ENCODE assay signal across 19 cellular contexts in genomic region chr11:86674965-86675364, GRCh38. TPM values are rescaled to one million over a fixed set of nuclear protein-coding genes. Genes with fewer than 3 reads are reported as not detected.
A peak's percentile ranks its signal among the peaks of the same experiment; 100 is the strongest.
DNase-seq lines count a peak whose midpoint lies in the region; ATAC-seq and TF ChIP-seq lines count a peak whose summit lies in the region.
"Had no signal": no experiment of that assay in that cellular context is flagged by ENCODE, and none has a peak within 500 bp of the region (broad histone marks: within the 10 kb centered on the region; RNA-seq: fewer than 3 reads in every experiment).

No MANE protein-coding gene starts in this region.

- H3K79me2 ChIP-seq in Loucy (ENCODE audit: insufficient read depth, low read length) (peaks cover 16% of the 10 kb centered on the region), PC-3 (ENCODE audit: low read length) (peaks cover 27% of the 10 kb centered on the region)

- H3K4me3 ChIP-seq in Loucy (ENCODE audit: low read length, poor library complexity, severe bottlenecking) (peak overlapping the region; percentile 21), PC-3 (ENCODE audit: low read length) (no peak overlapping the region), transverse colon (no peak overlapping the region)
- H3K4me3 ChIP-seq: left ventricle myocardium inferior, Peyer's patch, thyroid gland had no signal

- no peaks in the 10 kb centered on the region for H4K20me1 ChIP-seq in Loucy (ENCODE audit: insufficient read depth, low read length, poor library complexity, severe bottlenecking)
- no peaks in the 10 kb centered on the region for H4K20me1 ChIP-seq in PC-3 (ENCODE audit: low read length)

- 41 to 44% methylated on average over 2 of the region's 2 CpGs for WGBS in transverse colon (ENCODE audit: low coverage in 1 of 2), 2 donors

- peak overlapping the region; percentile 45 for H3K9ac ChIP-seq in Loucy (ENCODE audit: low read depth, low read length, poor library complexity, severe bottlenecking)
- H3K9ac ChIP-seq in PC-3 (ENCODE audit: low read length), result no peak overlapping the region

- H3K9me3 ChIP-seq in Loucy (ENCODE audit: insufficient read depth, low read depth, low read length), result no peaks in the 10 kb centered on the region
- no peaks in the 10 kb centered on the region for H3K9me3 ChIP-seq in PC-3 (ENCODE audit: low read length)
- H3K9me3 ChIP-seq in transverse colon, result no peaks in the 10 kb centered on the region
- H3K9me3 ChIP-seq: left ventricle myocardium inferior, Peyer's patch, thyroid gland had no signal

- POLR2A ChIA-PET in PC-3 (lab: Charles Lee; ENCODE audit: unreplicated experiment), result no interaction called here

- H3F3A ChIP-seq in Loucy (ENCODE audit: low read depth) (no peaks in the 10 kb centered on the region), PC-3 (ENCODE audit: low read length, unreplicated experiment) (no peaks in the 10 kb centered on the region)

- H3K4me2 ChIP-seq in Loucy (ENCODE audit: low read depth, low read length, poor library complexity, severe bottlenecking) (peak overlapping the region; percentile 74), PC-3 (ENCODE audit: low read length) (no peak overlapping the region)

- intact Hi-C loops in PC-3 (cut with micrococcal nuclease) (loop anchor here (1.0 to 10.0 kb wide), 3 partner anchors 36 to 210 kb away; no protein-coding TSS in a partner anchor), transverse colon (cut with DNase I; ENCODE audit: low total_unique reads) (loop anchor here (5.0 kb wide), 1 partner anchor 372 kb away; no protein-coding TSS in a partner anchor)

- CTCF ChIA-PET in PC-3 (lab: Charles Lee), result no interaction called here

- H2AFZ ChIP-seq in Loucy (ENCODE audit: low read length) (peak overlapping the region; percentile 63; the same call in 1 of the 2 replicates), PC-3 (ENCODE audit: low read length) (no peak overlapping the region)

- no peak for DNase-seq in PC-3
- peak; percentile 43 to 68 for DNase-seq in dermis microvascular lymphatic vessel endothelial cell (ENCODE audit: low read depth in 2 of 2)
- DNase-seq in transverse colon, result no peak
- no peak for DNase-seq in HUDEP-2 (lab: John Stamatoyannopoulos, UW; ENCODE audit: unreplicated experiment in 76 of 76)
- DNase-seq: activated CD4-positive, alpha-beta T cell treated with anti-CD3 and anti-CD28 coated beads for 48 hours; activated naive CD8-positive, alpha-beta T cell treated with anti-CD3 and anti-CD28 coated beads, Interleukin-2, amount 50 U/mL, for 24 hours; Calu3; EL; left ventricle myocardium inferior; midbrain; MM.1S; NCI-H187; nephron progenitor cell; Peyer's patch; stimulated activated naive CD4-positive, alpha-beta T cell; thyroid gland had no signal

- no peak for TF ChIP-seq POLR2A in transverse colon (IDR thresholded peaks at IDR 0.05)

- no peak for TF ChIP-seq CTCF in Loucy (conservative IDR thresholded peaks at IDR 0.05; ENCODE audit: low read length)
- TF ChIP-seq CTCF in PC-3 (conservative IDR thresholded peaks at IDR 0.05; ENCODE audit: low read depth, low read length), result no peak
- no peak for TF ChIP-seq CTCF in transverse colon (IDR thresholded peaks at IDR 0.05)

- H3K27ac ChIP-seq in PC-3 (ENCODE audit: low read length) (peak overlapping the region; percentile 83; the same call in 1 of the 2 replicates), transverse colon (peak overlapping the region; percentile 92 to 93 (median 92))
- H3K27ac ChIP-seq: thyroid gland had no signal

- H3K27me3 ChIP-seq in Loucy (ENCODE audit: insufficient read depth, low read length, poor library complexity, severe bottlenecking), result no peaks in the 10 kb centered on the region
- H3K27me3 ChIP-seq in PC-3 (ENCODE audit: low read length), result no peaks in the 10 kb centered on the region
- no peaks in the 10 kb centered on the region for H3K27me3 ChIP-seq in transverse colon
- H3K27me3 ChIP-seq: Peyer's patch, thyroid gland had no signal

- ATAC-seq in PC-3 (no peak), GM19452 (IDR thresholded peaks at IDR 0.05; ENCODE audit: unreplicated experiment) (no peak), GM19351 (IDR thresholded peaks at IDR 0.05; ENCODE audit: unreplicated experiment) (no peak)
- ATAC-seq: activated naive CD8-positive, alpha-beta T cell treated with anti-CD3 and anti-CD28 coated beads, Interleukin-2, amount 50 U/mL, for 24 hours had no signal

- no peak for TF ChIP-seq EP300 in transverse colon (IDR thresholded peaks at IDR 0.05; ENCODE audit: low read depth)

- no peaks in the 10 kb centered on the region for H3K36me3 ChIP-seq in Loucy (ENCODE audit: insufficient read depth, low read length)
- no peaks in the 10 kb centered on the region for H3K36me3 ChIP-seq in PC-3 (ENCODE audit: low read depth, low read length)
- H3K36me3 ChIP-seq in transverse colon, result no peaks in the 10 kb centered on the region
- H3K36me3 ChIP-seq: left ventricle myocardium inferior, Peyer's patch, thyroid gland had no signal

- BruUV-seq in PC-3 (replicated peaks; lab: Mats Ljungman, UMichigan), result no TSS peak

- peaks cover 31% of the 10 kb centered on the region for H3K4me1 ChIP-seq in Loucy (ENCODE audit: insufficient read depth, low read length, poor library complexity, severe bottlenecking)
- peaks cover 42% of the 10 kb centered on the region for H3K4me1 ChIP-seq in PC-3 (ENCODE audit: insufficient read depth, low read length)
- peaks cover 20 to 64% (median 50%) of the 10 kb centered on the region in 4 donors for H3K4me1 ChIP-seq in transverse colon

- in situ Hi-C loops in transverse colon (cut with MboI; ENCODE audit: low pct_ligation_motif_present in 1 of 4, low pct_unique_long_range_greater_than_20kb in 1 of 4, low sequenced_read_pairs in 3 of 4), result no loop called here

- no peaks in the 10 kb centered on the region for H3K9me2 ChIP-seq in Loucy (replicated peaks; ENCODE audit: low read depth, low read length)
- H3K9me2 ChIP-seq in PC-3 (replicated peaks; ENCODE audit: low read length), result no peaks in the 10 kb centered on the region

RNA-seq across cellular contexts. Expression of gene ME3, which starts 2.5 kb away (rescaled TPM):
- total RNA-seq in PC-3 (2014; rRNA removed) (80.8 and 83.8 TPM in 2 replicates), dermis microvascular lymphatic vessel endothelial cell (25.7 and 29.5 TPM in 2 replicates), transverse colon (100 to 1,000 TPM in 2 of 4 donors, 10 to 100 TPM in 2; 91.8 to 258 (median 116) TPM)

Comparison
In these comparisons a context has a peak if more than half of its experiments do, and no peak if none do; other contexts are left out.
1. DNase-seq: peak in dermis microvascular lymphatic vessel endothelial cell (2 of 2); none in PC-3 (single experiment), transverse colon (single experiment) and HUDEP-2 (0 of 76).